Comparison of ENCODE assay signal across 16 cellular contexts in genomic region chr19:49718511-49718910, GRCh38. TPM values are rescaled to one million over a fixed set of nuclear protein-coding genes. Genes with fewer than 3 reads are reported as not detected.
DNase-seq lines count a peak whose midpoint lies in the region; ATAC-seq and TF ChIP-seq lines count a peak whose summit lies in the region.
"Had no signal": no experiment of that assay in that cellular context is flagged by ENCODE, and none has a peak within 500 bp of the region (broad histone marks: within the 10 kb centered on the region; RNA-seq: fewer than 3 reads in every experiment).

No MANE protein-coding gene starts in this region.

- ATAC-seq in left lobe of liver (no peak), SK-N-SH treated with all-trans-retinoic acid at 6 μM for 48 hours (no peak)
- ATAC-seq: activated T-helper 17 cell treated with anti-CD3 and anti-CD28 coated beads, Interleukin-2, amount 50 U/mL, for 72 hours had no signal

- H3K27ac Mint-ChIP-seq in activated T-cell treated with anti-CD3 and anti-CD28 coated beads, Interleukin-2, amount 50 U/mL, for 24 hours = peak overlapping the region; percentile 29
- peak overlapping the region; percentile 89 for H3K27ac Mint-ChIP-seq in activated naive CD8-positive, alpha-beta T cell treated with anti-CD3 and anti-CD28 coated beads for 36 hours

- H3K27me3 Mint-ChIP-seq in activated T-cell treated with anti-CD3 and anti-CD28 coated beads, Interleukin-2, amount 50 U/mL, for 24 hours = no peaks in the 10 kb centered on the region
- H3K27me3 Mint-ChIP-seq in activated naive CD8-positive, alpha-beta T cell treated with anti-CD3 and anti-CD28 coated beads for 36 hours = no peaks in the 10 kb centered on the region
- H3K27me3 Mint-ChIP-seq: activated T-helper 17 cell treated with anti-CD3 and anti-CD28 coated beads, Interleukin-2, amount 50 U/mL, for 72 hours had no signal

- no peak for DNase-seq in activated T-cell treated with anti-CD3 and anti-CD28 coated beads, Interleukin-2, amount 50 U/mL, for 24 hours
- no peak for DNase-seq in activated T-cell treated with anti-CD3 and anti-CD28 coated beads, Interleukin-2, amount 50 U/mL, for 48 hours
- no peak for DNase-seq in activated naive CD8-positive, alpha-beta T cell treated with anti-CD3 and anti-CD28 coated beads for 36 hours
- DNase-seq in foreskin fibroblast (peak; percentile 7 to 44), left lobe of liver (ENCODE audit: low spot score) (no peak), superior temporal gyrus (ENCODE audit: extremely low spot score) (no peak)
- DNase-seq: DMS79, H7, heart right ventricle, NCI-H1436, SHP77 treated with DMSO at 0.1 percent for 48 hours had no signal

- H3K9me3 Mint-ChIP-seq in activated T-cell treated with anti-CD3 and anti-CD28 coated beads, Interleukin-2, amount 50 U/mL, for 24 hours = no peaks in the 10 kb centered on the region
- H3K9me3 Mint-ChIP-seq in activated naive CD8-positive, alpha-beta T cell treated with anti-CD3 and anti-CD28 coated beads for 36 hours = no peaks in the 10 kb centered on the region
- H3K9me3 Mint-ChIP-seq: activated T-helper 17 cell treated with anti-CD3 and anti-CD28 coated beads, Interleukin-2, amount 50 U/mL, for 72 hours had no signal

- no peak for TF ChIP-seq CTCF in foreskin fibroblast (IDR thresholded peaks at IDR 0.05; ENCODE audit: low read depth, low read length)

- H3K27me3 ChIP-seq in skeletal muscle tissue (ENCODE audit: control insufficient read depth in 3 of 3, insufficient read depth in 3 of 3, low read length in 3 of 3) = no peaks in the 10 kb centered on the region
- H3K27me3 ChIP-seq: heart right ventricle, right atrium auricular region had no signal

- H3K9me3 ChIP-seq in skeletal muscle tissue (ENCODE audit: control insufficient read depth in 3 of 3, low read length in 3 of 3) = no peaks in the 10 kb centered on the region
- H3K9me3 ChIP-seq: heart right ventricle, right atrium auricular region had no signal

- no peak overlapping the region for H3K9ac ChIP-seq in skeletal muscle tissue (ENCODE audit: low read depth in 1 of 3, low read length in 3 of 3)

- peak overlapping the region; percentile 16 for H3K4me3 Mint-ChIP-seq in activated T-cell treated with anti-CD3 and anti-CD28 coated beads, Interleukin-2, amount 50 U/mL, for 24 hours
- H3K4me3 Mint-ChIP-seq in activated naive CD8-positive, alpha-beta T cell treated with anti-CD3 and anti-CD28 coated beads for 36 hours = peak overlapping the region; percentile 91

- H3K4me1 Mint-ChIP-seq in activated T-cell treated with anti-CD3 and anti-CD28 coated beads, Interleukin-2, amount 50 U/mL, for 24 hours (ENCODE audit: low read depth) = peaks cover 10% of the 10 kb centered on the region
- peaks cover 12% of the 10 kb centered on the region for H3K4me1 Mint-ChIP-seq in activated naive CD8-positive, alpha-beta T cell treated with anti-CD3 and anti-CD28 coated beads for 36 hours
- H3K4me1 Mint-ChIP-seq: activated T-helper 17 cell treated with anti-CD3 and anti-CD28 coated beads, Interleukin-2, amount 50 U/mL, for 72 hours had no signal

- peaks cover 2% of the 10 kb centered on the region for H3K36me3 Mint-ChIP-seq in activated T-cell treated with anti-CD3 and anti-CD28 coated beads, Interleukin-2, amount 50 U/mL, for 24 hours (ENCODE audit: low read depth)
- H3K36me3 Mint-ChIP-seq in activated naive CD8-positive, alpha-beta T cell treated with anti-CD3 and anti-CD28 coated beads for 36 hours = no peaks in the 10 kb centered on the region

- peaks cover 0 to 2% (median 0%) of the 10 kb centered on the region in 3 donors for H3K36me3 ChIP-seq in skeletal muscle tissue (ENCODE audit: control insufficient read depth in 3 of 3, insufficient read depth in 3 of 3, low read length in 3 of 3)
- H3K36me3 ChIP-seq: heart right ventricle, right atrium auricular region had no signal

- peaks cover 0 to 3% (median 0%) of the 10 kb centered on the region in 3 donors for H3K4me1 ChIP-seq in skeletal muscle tissue (ENCODE audit: control insufficient read depth in 3 of 3, insufficient read depth in 3 of 3, low read length in 3 of 3)
- H3K4me1 ChIP-seq: right atrium auricular region had no signal

- H3K4me3 ChIP-seq in foreskin fibroblast (ENCODE audit: low read depth in 1 of 2, low read length in 2 of 2) (no peak overlapping the region), skeletal muscle tissue (ENCODE audit: low read length in 3 of 3) (no peak overlapping the region)

- H3K27ac ChIP-seq in skeletal muscle tissue (ENCODE audit: low read depth, low read length) = peak overlapping the region; percentile 57
- H3K27ac ChIP-seq: VCaP had no signal

TF ChIP-seq in SK-N-SH treated with all-trans-retinoic acid at 6 μM for 48 hours, 23 proteins besides CTCF, POLR2A, EP300 and RAD21 (continues in another document):
- TF ChIP-seq, protein P1, sequence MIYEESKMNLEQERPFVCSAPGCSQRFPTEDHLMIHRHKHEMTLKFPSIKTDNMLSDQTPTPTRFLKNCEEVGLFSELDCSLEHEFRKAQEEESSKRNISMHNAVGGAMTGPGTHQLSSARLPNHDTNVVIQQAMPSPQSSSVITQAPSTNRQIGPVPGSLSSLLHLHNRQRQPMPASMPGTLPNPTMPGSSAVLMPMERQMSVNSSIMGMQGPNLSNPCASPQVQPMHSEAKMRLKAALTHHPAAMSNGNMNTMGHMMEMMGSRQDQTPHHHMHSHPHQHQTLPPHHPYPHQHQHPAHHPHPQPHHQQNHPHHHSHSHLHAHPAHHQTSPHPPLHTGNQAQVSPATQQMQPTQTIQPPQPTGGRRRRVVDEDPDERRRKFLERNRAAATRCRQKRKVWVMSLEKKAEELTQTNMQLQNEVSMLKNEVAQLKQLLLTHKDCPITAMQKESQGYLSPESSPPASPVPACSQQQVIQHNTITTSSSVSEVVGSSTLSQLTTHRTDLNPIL (CRISPR knock-in tag; IDR thresholded peaks at IDR 0.05; ENCODE audit: low read depth) = no peak
- no peak for TF ChIP-seq ZC3H10 (CRISPR knock-in tag; IDR thresholded peaks at IDR 0.05)
- no peak for TF ChIP-seq ZFP3 (CRISPR knock-in tag; IDR thresholded peaks at IDR 0.05)
- TF ChIP-seq PPARA (CRISPR knock-in tag; IDR thresholded peaks at IDR 0.05; ENCODE audit: borderline replicate concordance) = no peak
- no peak for TF ChIP-seq GLIS3 (CRISPR knock-in tag; IDR thresholded peaks at IDR 0.05)
- TF ChIP-seq ISL1 (CRISPR knock-in tag; IDR thresholded peaks at IDR 0.05) = no peak
- no peak for TF ChIP-seq ZNF565 (CRISPR knock-in tag; conservative IDR thresholded peaks at IDR 0.05; ENCODE audit: low read depth)
- no peak for TF ChIP-seq ZNF70 (CRISPR knock-in tag; IDR thresholded peaks at IDR 0.05)
- TF ChIP-seq, protein P2, sequence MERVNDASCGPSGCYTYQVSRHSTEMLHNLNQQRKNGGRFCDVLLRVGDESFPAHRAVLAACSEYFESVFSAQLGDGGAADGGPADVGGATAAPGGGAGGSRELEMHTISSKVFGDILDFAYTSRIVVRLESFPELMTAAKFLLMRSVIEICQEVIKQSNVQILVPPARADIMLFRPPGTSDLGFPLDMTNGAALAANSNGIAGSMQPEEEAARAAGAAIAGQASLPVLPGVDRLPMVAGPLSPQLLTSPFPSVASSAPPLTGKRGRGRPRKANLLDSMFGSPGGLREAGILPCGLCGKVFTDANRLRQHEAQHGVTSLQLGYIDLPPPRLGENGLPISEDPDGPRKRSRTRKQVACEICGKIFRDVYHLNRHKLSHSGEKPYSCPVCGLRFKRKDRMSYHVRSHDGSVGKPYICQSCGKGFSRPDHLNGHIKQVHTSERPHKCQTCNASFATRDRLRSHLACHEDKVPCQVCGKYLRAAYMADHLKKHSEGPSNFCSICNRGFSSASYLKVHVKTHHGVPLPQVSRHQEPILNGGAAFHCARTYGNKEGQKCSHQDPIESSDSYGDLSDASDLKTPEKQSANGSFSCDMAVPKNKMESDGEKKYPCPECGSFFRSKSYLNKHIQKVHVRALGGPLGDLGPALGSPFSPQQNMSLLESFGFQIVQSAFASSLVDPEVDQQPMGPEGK (CRISPR knock-in tag; IDR thresholded peaks at IDR 0.05; ENCODE audit: borderline replicate concordance) = no peak
- no peak for TF ChIP-seq ESRRG (CRISPR knock-in tag; IDR thresholded peaks at IDR 0.05)
- no peak for TF ChIP-seq OSR1 (CRISPR knock-in tag; IDR thresholded peaks at IDR 0.05)
- TF ChIP-seq ARNTL (CRISPR knock-in tag; IDR thresholded peaks at IDR 0.05; ENCODE audit: borderline replicate concordance, low read depth) = no peak
- no peak for TF ChIP-seq RARB (CRISPR knock-in tag; IDR thresholded peaks at IDR 0.05)
- no peak for TF ChIP-seq TCF4 (CRISPR knock-in tag; IDR thresholded peaks at IDR 0.05; ENCODE audit: borderline replicate concordance)
- no peak for TF ChIP-seq SNAI2 (CRISPR knock-in tag; IDR thresholded peaks at IDR 0.05)

RNA-seq across cellular contexts. Expression of gene CPT1C, which starts 27.6 kb away (rescaled TPM):
- total RNA-seq in activated naive CD8-positive, alpha-beta T cell treated with anti-CD3 and anti-CD28 coated beads for 36 hours = 1 to 10 TPM in 1 of 2 experiments, under 1 TPM in 1; 0.89 to 1.1 TPM
- total RNA-seq in skeletal muscle tissue (4.7 TPM), left lobe of liver (0.91 TPM)

RNA-seq across cellular contexts. Expression of gene ADM5, which starts 29.1 kb away (rescaled TPM):
- 10 to 100 TPM in 1 of 2 experiments, 1 to 10 TPM in 1; 9.5 to 12.0 TPM for total RNA-seq in activated naive CD8-positive, alpha-beta T cell treated with anti-CD3 and anti-CD28 coated beads for 36 hours
- total RNA-seq in skeletal muscle tissue (1.0 TPM), left lobe of liver (0.86 TPM)

RNA-seq across cellular contexts. Expression of gene PRMT1, which starts 41.4 kb away (rescaled TPM):
- 100 to 1,000 TPM; 538 to 547 TPM for total RNA-seq in activated naive CD8-positive, alpha-beta T cell treated with anti-CD3 and anti-CD28 coated beads for 36 hours
- total RNA-seq in skeletal muscle tissue (362 TPM), left lobe of liver (28.7 TPM)

RNA-seq across cellular contexts. Expression of gene TSKS, which starts 44.6 kb away (rescaled TPM):
- total RNA-seq in activated naive CD8-positive, alpha-beta T cell treated with anti-CD3 and anti-CD28 coated beads for 36 hours = under 1 TPM; 0.58 to 0.72 TPM
- under 0.01 TPM for total RNA-seq in skeletal muscle tissue
- 0.30 TPM for total RNA-seq in left lobe of liver

RNA-seq across cellular contexts. Expression of gene AP2A1, which starts 48.3 kb away (rescaled TPM):
- total RNA-seq in activated naive CD8-positive, alpha-beta T cell treated with anti-CD3 and anti-CD28 coated beads for 36 hours = 10 to 100 TPM; 83.0 to 83.2 TPM
- total RNA-seq in skeletal muscle tissue (32.9 TPM), left lobe of liver (52.9 TPM)

Comparison
In these comparisons a context has a peak if more than half of its experiments do, and no peak if none do; other contexts are left out.
1. DNase-seq: peak in foreskin fibroblast (2 of 2); none in activated T-cell treated with anti-CD3 and anti-CD28 coated beads, Interleukin-2, amount 50 U/mL, for 24 hours (single experiment), activated T-cell treated with anti-CD3 and anti-CD28 coated beads, Interleukin-2, amount 50 U/mL, for 48 hours (0 of 2), activated naive CD8-positive, alpha-beta T cell treated with anti-CD3 and anti-CD28 coated beads for 36 hours (single experiment), left lobe of liver (single experiment) and superior temporal gyrus (single experiment).
2. RNA of gene PRMT1, which starts 41.4 kb away (total RNA-seq): 538 to 547 TPM in activated naive CD8-positive, alpha-beta T cell treated with anti-CD3 and anti-CD28 coated beads for 36 hours and 362 TPM in skeletal muscle tissue (single experiment); 28.7 TPM in left lobe of liver (single experiment); every median in the first group is over 10 times any median in the second.